In the genomic region with DNA sequence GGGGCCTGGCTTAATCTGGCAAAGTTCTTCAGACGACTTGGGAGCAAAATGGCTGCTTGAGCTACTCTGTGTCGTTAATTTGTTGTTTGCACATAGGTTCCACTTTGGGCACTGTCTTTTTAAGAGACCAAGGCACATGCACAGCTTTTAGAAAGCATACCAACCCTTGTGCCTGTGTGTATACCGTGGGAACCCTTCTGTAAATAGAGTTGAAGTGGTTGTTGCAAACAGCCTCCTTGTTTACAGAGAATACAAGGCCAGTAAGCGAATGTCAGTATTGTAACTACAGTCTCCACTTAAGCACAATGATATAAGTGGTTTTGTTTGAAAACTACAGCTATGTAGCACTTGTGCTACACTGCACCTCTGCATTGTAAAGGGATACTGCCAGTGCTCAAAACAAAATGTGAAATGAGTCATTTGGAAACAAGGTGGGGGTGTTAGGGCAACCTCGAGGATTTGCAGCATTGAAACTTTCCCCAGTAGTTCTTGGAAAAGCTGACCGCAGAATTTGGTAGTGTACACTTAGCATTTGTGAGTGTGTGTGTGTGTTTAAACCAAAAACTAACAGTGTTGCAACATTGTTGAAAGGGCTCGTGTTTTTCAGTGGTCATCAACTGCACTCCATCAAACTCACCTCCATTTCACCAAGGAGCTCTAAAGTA, we compare ENCODE assay signal across 9 cellular contexts.
DNase-seq lines count a peak whose midpoint lies in the region; ATAC-seq and TF ChIP-seq lines count a peak whose summit lies in the region.
"Had no signal": no experiment of that assay in that cellular context is flagged by ENCODE, and none has a peak within 500 bp of the region (broad histone marks: within the 10 kb centered on the region; RNA-seq: fewer than 3 reads in every experiment).

No MANE protein-coding gene starts in this region.

- no peaks in the 10 kb centered on the region for H3K9me3 Mint-ChIP-seq in HFFc6
- H3K9me3 Mint-ChIP-seq: brain had no signal

- no peak overlapping the region for H3K4me3 Mint-ChIP-seq in HFFc6
- H3K4me3 Mint-ChIP-seq: brain had no signal

- H3K36me3 ChIP-seq in ES-I3 (ENCODE audit: insufficient read depth, low read length) (no peaks in the 10 kb centered on the region; the same call in 1 of the 2 replicates), SJSA1 (0 out of 2 replicates have a peak, but pooled peaks cover 2% of the 10 kb centered on the region), liver (ENCODE audit: control insufficient read depth in 4 of 4, insufficient read depth in 3 of 4, low read depth in 1 of 4, low read length in 3 of 4) (peaks cover 0 to 18% (median 2%) of the 10 kb centered on the region in 4 donors)

- H3K27ac ChIP-seq in SJSA1 (peak overlapping the region; percentile 56), liver (ENCODE audit: low read depth in 1 of 2, low read length in 2 of 2) (no peak overlapping the region)

- TF ChIP-seq CTCF in HFFc6 (IDR thresholded peaks at IDR 0.05) (no peak), liver (IDR thresholded peaks at IDR 0.05; ENCODE audit: low read depth, low read length, missing input control) (no peak), GM13976 (IDR thresholded peaks at IDR 0.05; ENCODE audit: borderline replicate concordance, control extremely low read depth, extremely low read depth, insufficient read depth, missing control alignments) (no peak)

- no peaks in the 10 kb centered on the region for H3K9me3 ChIP-seq in ES-I3 (ENCODE audit: control insufficient read depth, insufficient read depth, low read length)
- no peaks in the 10 kb centered on the region for H3K9me3 ChIP-seq in SJSA1 (replicated peaks)
- no peaks in the 10 kb centered on the region for H3K9me3 ChIP-seq in liver (ENCODE audit: control insufficient read depth in 4 of 4, low read length in 3 of 4)

- H3K4me3 ChIP-seq in SJSA1 (no peak overlapping the region), liver (ENCODE audit: low read depth in 1 of 3, low read length in 3 of 3) (no peak overlapping the region)

- H3K27me3 ChIP-seq in SJSA1 (replicated peaks) (no peaks in the 10 kb centered on the region), liver (ENCODE audit: control insufficient read depth in 4 of 4, insufficient read depth in 4 of 4, low read length in 3 of 4) (no peaks in the 10 kb centered on the region)

- in situ Hi-C loops in GM13976 (cut with MboI; ENCODE audit: low sequenced_read_pairs, unreplicated experiment), result no loop called here

- peaks cover 27% of the 10 kb centered on the region for H3K4me1 Mint-ChIP-seq in HFFc6 (ENCODE audit: low read depth)

- peaks cover 27% of the 10 kb centered on the region for H3K4me1 ChIP-seq in ES-I3 (ENCODE audit: insufficient read depth, low read length)
- H3K4me1 ChIP-seq in SJSA1 (replicated peaks), result peaks cover 21% of the 10 kb centered on the region
- peaks cover 0 to 6% (median 2%) of the 10 kb centered on the region in 4 donors for H3K4me1 ChIP-seq in liver (ENCODE audit: control insufficient read depth in 4 of 4, insufficient read depth in 4 of 4, low read length in 3 of 4)

- peaks cover 15% of the 10 kb centered on the region; the same call in 1 of the 2 replicates for H3K36me3 Mint-ChIP-seq in HFFc6 (ENCODE audit: low read depth)

- ATAC-seq in GM21619 (IDR thresholded peaks at IDR 0.05; ENCODE audit: unreplicated experiment), result no peak

- peak overlapping the region; percentile 54 for H3K27ac Mint-ChIP-seq in HFFc6

- H3K9ac ChIP-seq in ES-I3 (ENCODE audit: low read depth, low read length) (peak overlapping the region; percentile 6; the same call in 1 of the 2 replicates), liver (ENCODE audit: low read depth in 1 of 2, low read length in 2 of 2) (no peak overlapping the region)

- DNase-seq in HFFc6 (peak; percentile 13), SJSA1 (ENCODE audit: low read depth in 1 of 2, low spot score in 2 of 2) (peak; percentile 52 to 64), NCI-H82 (lab: John Stamatoyannopoulos, UW) (no peak), GM13976 (ENCODE audit: low spot score) (no peak), UCSD-AML1 (lab: John Stamatoyannopoulos, UW; ENCODE audit: unreplicated experiment) (no peak)

- TF ChIP-seq RAD21 in liver (IDR thresholded peaks at IDR 0.05), result peak in 1 of 2 donors; percentile 38

- WGBS in liver, result 47% methylated on average over 7 of the region's 7 CpGs

- H3K27me3 Mint-ChIP-seq in HFFc6 (ENCODE audit: insufficient read depth), result peaks cover 2% of the 10 kb centered on the region

TF ChIP-seq in liver, 16 proteins besides CTCF, POLR2A, EP300 and RAD21:
- peak; percentile 29 for TF ChIP-seq FOXA2 (IDR thresholded peaks at IDR 0.05)
- no peak for TF ChIP-seq EGR1 (IDR thresholded peaks at IDR 0.05; ENCODE audit: low read depth in 2 of 2)
- peak; percentile 6 for TF ChIP-seq YY1 (IDR thresholded peaks at IDR 0.05)
- TF ChIP-seq NR2F2 (IDR thresholded peaks at IDR 0.05), result no peak
- TF ChIP-seq, protein P1, sequence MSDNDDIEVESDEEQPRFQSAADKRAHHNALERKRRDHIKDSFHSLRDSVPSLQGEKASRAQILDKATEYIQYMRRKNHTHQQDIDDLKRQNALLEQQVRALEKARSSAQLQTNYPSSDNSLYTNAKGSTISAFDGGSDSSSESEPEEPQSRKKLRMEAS (IDR thresholded peaks at IDR 0.05), result peak; percentile 25
- peak in 1 of 2 donors; percentile 33 for TF ChIP-seq HNF4A (conservative IDR thresholded peaks at IDR 0.05)
- TF ChIP-seq, protein P2, sequence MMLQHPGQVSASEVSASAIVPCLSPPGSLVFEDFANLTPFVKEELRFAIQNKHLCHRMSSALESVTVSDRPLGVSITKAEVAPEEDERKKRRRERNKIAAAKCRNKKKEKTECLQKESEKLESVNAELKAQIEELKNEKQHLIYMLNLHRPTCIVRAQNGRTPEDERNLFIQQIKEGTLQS (IDR thresholded peaks at IDR 0.05), result peak; percentile 24
- TF ChIP-seq SP1 (IDR thresholded peaks at IDR 0.05), result peak; percentile 57
- TF ChIP-seq RXRA (IDR thresholded peaks at IDR 0.05), result peak; percentile 14 to 26
- peak; percentile 33 to 72 for TF ChIP-seq JUND (IDR thresholded peaks at IDR 0.05)

Comparison
In these comparisons a context has a peak if more than half of its experiments do, and no peak if none do; other contexts are left out.
1. DNase-seq: peak in HFFc6 (single experiment) and SJSA1 (2 of 2); none in NCI-H82 (single experiment), GM13976 (single experiment) and UCSD-AML1 (single experiment).